ENCODE assay signal across 10 cellular contexts in the genomic region with DNA sequence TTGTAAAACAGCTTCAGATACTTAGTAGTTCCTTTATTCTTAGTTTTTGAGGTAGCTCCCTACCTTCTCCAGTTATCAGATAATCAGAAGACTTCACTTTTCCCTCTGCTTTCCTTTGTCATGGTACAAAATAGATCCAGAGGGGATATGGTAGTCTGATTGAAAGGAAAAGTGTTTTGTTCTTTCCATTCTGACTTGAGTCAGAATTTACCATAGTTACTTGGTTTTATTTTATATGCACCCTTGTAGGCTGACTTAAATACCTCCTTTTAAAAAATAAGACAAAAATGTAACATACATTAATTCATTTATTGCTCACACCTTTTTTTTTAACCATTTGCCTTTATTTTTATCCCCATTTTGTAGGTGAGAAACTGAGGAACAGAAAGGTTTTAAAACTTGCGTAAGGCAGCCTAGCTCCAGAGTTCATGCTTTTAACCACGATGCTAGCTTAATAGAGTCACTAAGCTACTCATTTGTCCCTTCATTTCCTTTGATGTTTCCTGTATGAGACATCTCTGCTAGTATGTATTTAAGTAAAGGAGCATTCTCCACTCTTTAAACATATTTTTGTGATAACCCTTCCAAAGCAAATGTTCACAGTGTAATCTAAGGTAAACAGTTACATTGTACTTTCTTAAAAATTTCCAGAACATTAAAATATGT.
DNase-seq lines count a peak whose midpoint lies in the region; ATAC-seq and TF ChIP-seq lines count a peak whose summit lies in the region.
"Had no signal": no experiment of that assay in that cellular context is flagged by ENCODE, and none has a peak within 500 bp of the region (broad histone marks: within the 10 kb centered on the region; RNA-seq: fewer than 3 reads in every experiment).

No MANE protein-coding gene starts in this region.

- H3K27me3 ChIP-seq in left ventricle myocardium inferior (ENCODE audit: low read depth) (no peaks in the 10 kb centered on the region), body of pancreas (no peaks in the 10 kb centered on the region), muscle layer of duodenum (ENCODE audit: low read depth, low read length) (no peaks in the 10 kb centered on the region), uterus (no peaks in the 10 kb centered on the region)
- H3K27me3 ChIP-seq: BE2C had no signal

- ATAC-seq in Right ventricle myocardium inferior, result no peak
- ATAC-seq in body of pancreas, result peak; percentile 28
- no peak for ATAC-seq in GM18511 (IDR thresholded peaks at IDR 0.05; ENCODE audit: unreplicated experiment)
- ATAC-seq in GM21619 (IDR thresholded peaks at IDR 0.05; ENCODE audit: unreplicated experiment), result no peak

- H3K4me3 ChIP-seq in left ventricle myocardium inferior (peak overlapping the region; percentile 12), body of pancreas (no peak overlapping the region), muscle layer of duodenum (ENCODE audit: low read depth in 1 of 2, low read length in 2 of 2) (no peak overlapping the region), uterus (no peak overlapping the region)

- WGBS in body of pancreas, 2 donors, result 23 to 28% methylated on average over 2 of the region's 2 CpGs

- H3K36me3 ChIP-seq in left ventricle myocardium inferior (peaks cover 18% of the 10 kb centered on the region), body of pancreas (replicated peaks in 1 of 2; ENCODE audit: insufficient read depth in 1 of 2, low read depth in 2 of 2) (no peaks in the 10 kb centered on the region), muscle layer of duodenum (ENCODE audit: control insufficient read depth in 1 of 2, insufficient read depth in 2 of 2, low read length in 2 of 2) (peaks cover 0 to 10% of the 10 kb centered on the region in 2 donors), uterus (no peaks in the 10 kb centered on the region)
- H3K36me3 ChIP-seq: BE2C had no signal

- DNase-seq in left ventricle myocardium inferior (no peak), Right ventricle myocardium inferior (ENCODE audit: missing footprints) (no peak), body of pancreas (no peak), uterus (no peak), NCI-H226 (no peak)
- DNase-seq: BE2C, NCI-H446 treated with DMSO at 0.1 percent for 48 hours had no signal

- TF ChIP-seq POLR2A in body of pancreas (IDR thresholded peaks at IDR 0.05) (no peak), uterus (IDR thresholded peaks at IDR 0.05) (no peak)

- H3K4me1 ChIP-seq in left ventricle myocardium inferior, result peaks cover 68% of the 10 kb centered on the region
- H3K4me1 ChIP-seq in body of pancreas, result peaks cover 29% of the 10 kb centered on the region
- peaks cover 10 to 24% of the 10 kb centered on the region in 2 donors for H3K4me1 ChIP-seq in muscle layer of duodenum (ENCODE audit: control insufficient read depth in 1 of 2, insufficient read depth in 2 of 2, low read length in 2 of 2)
- H3K4me1 ChIP-seq in uterus, result peaks cover 4% of the 10 kb centered on the region in 2 donors
- H3K4me1 ChIP-seq: BE2C had no signal

- H3K9me3 ChIP-seq in left ventricle myocardium inferior (replicated peaks) (no peaks in the 10 kb centered on the region), body of pancreas (no peaks in the 10 kb centered on the region), muscle layer of duodenum (ENCODE audit: control insufficient read depth in 1 of 2, low read length in 2 of 2) (no peaks in the 10 kb centered on the region), uterus (no peaks in the 10 kb centered on the region)
- H3K9me3 ChIP-seq: BE2C had no signal

- intact Hi-C loops in left ventricle myocardium inferior (cut with micrococcal nuclease), result no loop called here
- intact Hi-C loops in Right ventricle myocardium inferior (cut with DNase I), result no loop called here
- intact Hi-C loops in body of pancreas (cut with DNase I), result no loop called here
- intact Hi-C loops in uterus (cut with DNase I; ENCODE audit: low total_unique reads), result no loop called here

- H3K27ac ChIP-seq in left ventricle myocardium inferior (replicated peaks), result peak overlapping the region; percentile 63
- H3K27ac ChIP-seq in body of pancreas, result peak overlapping the region in 3 of 4 donors; percentile 19 to 60 (median 39)
- peak overlapping the region; percentile 18 for H3K27ac ChIP-seq in muscle layer of duodenum (ENCODE audit: low read length)
- peak overlapping the region; percentile 63 to 85 for H3K27ac ChIP-seq in uterus

- TF ChIP-seq CTCF in left ventricle myocardium inferior (IDR thresholded peaks at IDR 0.05; ENCODE audit: borderline replicate concordance) (no peak), body of pancreas (IDR thresholded peaks at IDR 0.05) (no peak), uterus (IDR thresholded peaks at IDR 0.05) (no peak)

Comparison
In these comparisons a context has a peak if more than half of its experiments do, and no peak if none do; other contexts are left out.
1. H3K27ac ChIP-seq: peak in every context shown above with its lines; median percentile 74 in uterus; 63 in left ventricle myocardium inferior; 39 in body of pancreas; 18 in muscle layer of duodenum.